Comparison of ENCODE assay signal across 1 cellular context in the genomic region with DNA sequence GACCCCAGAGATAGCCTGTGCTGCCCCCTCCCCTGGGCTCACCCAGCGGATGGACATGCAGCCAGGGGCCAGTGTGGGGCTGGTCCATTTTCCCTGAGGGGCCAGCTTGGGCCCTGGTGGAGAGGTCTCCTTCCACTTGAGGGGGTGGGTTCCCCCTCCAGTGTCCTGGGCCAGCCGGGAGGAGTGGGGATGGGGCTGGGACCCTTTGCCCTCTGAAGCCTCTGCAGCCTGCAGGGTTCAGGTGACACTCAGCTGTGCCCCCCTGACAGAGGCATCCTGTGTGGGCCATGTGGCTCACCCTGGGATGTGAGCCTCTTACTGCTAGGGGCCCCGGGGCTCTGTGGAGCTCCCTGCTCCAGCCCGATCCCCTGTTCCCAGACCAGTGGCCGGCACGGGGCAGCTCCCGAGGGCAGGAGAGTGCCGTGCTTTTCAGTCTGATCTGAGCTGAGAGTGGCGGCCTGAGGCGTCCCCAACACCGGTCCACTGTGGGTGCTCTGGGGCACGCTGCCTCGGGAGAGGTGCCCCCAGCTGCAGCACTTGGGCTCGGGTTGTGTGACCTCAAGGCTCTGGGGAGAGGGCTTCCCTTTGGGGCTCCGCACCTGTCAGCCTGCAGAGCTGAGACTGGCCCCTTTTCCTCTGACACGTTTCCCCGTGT.
TF ChIP-seq lines count a peak whose summit lies in the region.

No MANE protein-coding gene starts in this region.

TF ChIP-seq in HCT116, 20 proteins besides CTCF, POLR2A, EP300 and RAD21:
- no peak for TF ChIP-seq SRF (IDR thresholded peaks at IDR 0.05; ENCODE audit: low read depth)
- TF ChIP-seq MAX (IDR thresholded peaks at IDR 0.05) = no peak
- no peak for TF ChIP-seq EZH2phosphoT487 (IDR thresholded peaks at IDR 0.05; ENCODE audit: borderline replicate concordance)
- TF ChIP-seq ATF3 (IDR thresholded peaks at IDR 0.05) = no peak
- TF ChIP-seq, protein P1, sequence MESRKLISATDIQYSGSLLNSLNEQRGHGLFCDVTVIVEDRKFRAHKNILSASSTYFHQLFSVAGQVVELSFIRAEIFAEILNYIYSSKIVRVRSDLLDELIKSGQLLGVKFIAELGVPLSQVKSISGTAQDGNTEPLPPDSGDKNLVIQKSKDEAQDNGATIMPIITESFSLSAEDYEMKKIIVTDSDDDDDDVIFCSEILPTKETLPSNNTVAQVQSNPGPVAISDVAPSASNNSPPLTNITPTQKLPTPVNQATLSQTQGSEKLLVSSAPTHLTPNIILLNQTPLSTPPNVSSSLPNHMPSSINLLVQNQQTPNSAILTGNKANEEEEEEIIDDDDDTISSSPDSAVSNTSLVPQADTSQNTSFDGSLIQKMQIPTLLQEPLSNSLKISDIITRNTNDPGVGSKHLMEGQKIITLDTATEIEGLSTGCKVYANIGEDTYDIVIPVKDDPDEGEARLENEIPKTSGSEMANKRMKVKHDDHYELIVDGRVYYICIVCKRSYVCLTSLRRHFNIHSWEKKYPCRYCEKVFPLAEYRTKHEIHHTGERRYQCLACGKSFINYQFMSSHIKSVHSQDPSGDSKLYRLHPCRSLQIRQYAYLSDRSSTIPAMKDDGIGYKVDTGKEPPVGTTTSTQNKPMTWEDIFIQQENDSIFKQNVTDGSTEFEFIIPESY (IDR thresholded peaks at IDR 0.05; ENCODE audit: extremely low read depth, insufficient replicate concordance, low read length) = no peak
- no peak for TF ChIP-seq SP1 (IDR thresholded peaks at IDR 0.05; ENCODE audit: low read depth)
- no peak for TF ChIP-seq POLR2AphosphoS5 (IDR thresholded peaks at IDR 0.05; ENCODE audit: low read depth, low read length)
- TF ChIP-seq CBX3 (IDR thresholded peaks at IDR 0.05; ENCODE audit: low read depth) = no peak
- TF ChIP-seq EZH2 (IDR thresholded peaks at IDR 0.05) = no peak
- TF ChIP-seq TCF7L2 (IDR thresholded peaks at IDR 0.05; ENCODE audit: borderline replicate concordance, extremely low read depth, insufficient read depth, insufficient read length) = no peak
- no peak for TF ChIP-seq SIN3A (IDR thresholded peaks at IDR 0.05; ENCODE audit: low read depth)
- TF ChIP-seq ZNF274 (IDR thresholded peaks at IDR 0.05; ENCODE audit: low read depth, low read length) = no peak
